Comparison of ENCODE assay signal across 9 cellular contexts in genomic region chr11:10669258-10670033, GRCh38. TPM values are rescaled to one million over a fixed set of nuclear protein-coding genes. Genes with fewer than 3 reads are reported as not detected.
DNase-seq lines count a peak whose midpoint lies in the region; ATAC-seq and TF ChIP-seq lines count a peak whose summit lies in the region.
"Had no signal": no experiment of that assay in that cellular context is flagged by ENCODE, and none has a peak within 500 bp of the region (broad histone marks: within the 10 kb centered on the region; RNA-seq: fewer than 3 reads in every experiment).

No MANE protein-coding gene starts in this region.

- H3K9me2 ChIP-seq in HCT116 (ENCODE audit: insufficient read depth), result no peaks in the 10 kb centered on the region

- intact Hi-C loops in HCT116 (cut with micrococcal nuclease), result no loop called here

- H3K27ac ChIP-seq in HCT116 (ENCODE audit: low read depth, low read length), result peak overlapping the region; percentile 100

- CTCF ChIA-PET in HCT116 (lab: Charles Lee), result interaction anchor here (1.0 to 1.4 kb wide), 2 partner anchors 15 to 18 kb away, joined by 4 to 6 read pairs; no protein-coding TSS in a partner anchor

- H3K4me3 ChIP-seq in HCT116 (replicated peaks in 1 of 2; ENCODE audit: low read depth in 1 of 2, low read length in 2 of 2) (peak overlapping the region in 1 of 2 experiments; percentile 21; a peak in 1 of 4 replicates), fibroblast of the aortic adventitia (ENCODE audit: low read depth, low read length) (no peak overlapping the region), skeletal muscle satellite cell (ENCODE audit: low read length) (no peak overlapping the region)

- no peaks in the 10 kb centered on the region for H3K79me2 ChIP-seq in HCT116 (ENCODE audit: insufficient read depth, low read length)

- no peaks in the 10 kb centered on the region for H4K20me1 ChIP-seq in HCT116 (ENCODE audit: insufficient read depth)

- BruUV-seq in HCT116 (replicated peaks; lab: Mats Ljungman, UMichigan), result no TSS peak

- no peak for DNase-seq in HCT116 (ENCODE audit: low read depth, low spot score)
- peak; percentile 38 for DNase-seq in NCI-H82 treated with DMSO at 0.1 percent for 48 hours (lab: John Stamatoyannopoulos, UW; ENCODE audit: unreplicated experiment)
- DNase-seq in fibroblast of the aortic adventitia (ENCODE audit: low read depth), result peak; percentile 73
- no peak for DNase-seq in middle frontal gyrus (ENCODE audit: extremely low spot score, low spot score)
- DNase-seq in UCSD-AML1 (lab: John Stamatoyannopoulos, UW; ENCODE audit: unreplicated experiment), result no peak
- no peak for DNase-seq in activated T-cell treated with anti-CD3 and anti-CD28 coated beads, Interleukin-2, amount 50 U/mL, for 1 hour
- no peak for DNase-seq in 8988T
- DNase-seq: activated CD4-positive, alpha-beta memory T cell treated with anti-CD3 and anti-CD28 coated beads for 36 hours had no signal

- H3K4me2 ChIP-seq in HCT116 (ENCODE audit: low read length) (peak overlapping the region; percentile 56), skeletal muscle satellite cell (ENCODE audit: low read length) (peak overlapping the region; percentile 50)

- TF ChIP-seq CTCF in HCT116 (IDR thresholded peaks at IDR 0.05 in 2 of 3, conservative IDR thresholded peaks at IDR 0.05 in 1 of 3; ENCODE audit: borderline replicate concordance in 1 of 3, insufficient read depth in 1 of 3, low read depth in 2 of 3, low read length in 2 of 3) (no peak), fibroblast of the aortic adventitia (IDR thresholded peaks at IDR 0.05; ENCODE audit: insufficient read depth, low read length) (no peak)

- H3K9me3 ChIP-seq in HCT116 (ENCODE audit: control insufficient read depth in 1 of 2, insufficient read depth in 1 of 2, low read depth in 1 of 2, low read length in 2 of 2) (no peaks in the 10 kb centered on the region), skeletal muscle satellite cell (replicated peaks; ENCODE audit: low read length) (no peaks in the 10 kb centered on the region)

- peak; percentile 59 for ATAC-seq in HCT116

- H3K9ac ChIP-seq in HCT116 (ENCODE audit: low read length) (peak overlapping the region; percentile 53), skeletal muscle satellite cell (ENCODE audit: low read depth, low read length) (no peak overlapping the region)

- no peak overlapping the region for H2AFZ ChIP-seq in HCT116 (ENCODE audit: low read depth, low read length, poor library complexity, severe bottlenecking)

- H3K27me3 ChIP-seq in HCT116 (ENCODE audit: insufficient read depth, low read length) (no peaks in the 10 kb centered on the region), skeletal muscle satellite cell (ENCODE audit: control insufficient read depth, insufficient read depth, low read length) (no peaks in the 10 kb centered on the region)

- H3K4me1 ChIP-seq in HCT116 (ENCODE audit: control insufficient read depth in 1 of 2, insufficient read depth in 2 of 2, low read length in 2 of 2) (peaks cover 63 to 89% of the 10 kb centered on the region in 2 experiments), skeletal muscle satellite cell (ENCODE audit: control insufficient read depth, insufficient read depth, low read length) (peaks cover 33% of the 10 kb centered on the region)

- POLR2A ChIA-PET in HCT116 (lab: Charles Lee), result interaction anchor here (0.6 to 1.7 kb wide), 5 partner anchors 10 to 365 kb away, joined by 3 to 9 read pairs (median 3); no protein-coding TSS in a partner anchor

- no peak for TF ChIP-seq POLR2A in HCT116 (IDR thresholded peaks at IDR 0.05; ENCODE audit: borderline replicate concordance, extremely low read depth, insufficient read depth, insufficient read length)

- RAD21 ChIA-PET in HCT116 (lab: Charles Lee; ENCODE audit: low non-redundant PET in 1 of 2, low total read pairs in 2 of 2, uncharacterized antibody in 2 of 2, unreplicated experiment in 2 of 2), result no interaction called here

- TF ChIP-seq RAD21 in HCT116 (IDR thresholded peaks at IDR 0.05; ENCODE audit: low read depth), result no peak; the same call in 1 of the 2 replicates

- H3K36me3 ChIP-seq in HCT116 (ENCODE audit: control insufficient read depth in 1 of 2, insufficient read depth in 2 of 2, low read length in 2 of 2) (0 out of 4 replicates have a peak, but pooled peaks cover 0 to 3% of the 10 kb centered on the region in 2 experiments), skeletal muscle satellite cell (ENCODE audit: insufficient read depth, low read length) (no peaks in the 10 kb centered on the region)

TF ChIP-seq in HCT116, 20 proteins besides CTCF, POLR2A, EP300 and RAD21 (continues in another document):
- TF ChIP-seq ELF1 (IDR thresholded peaks at IDR 0.05; ENCODE audit: borderline replicate concordance, low read depth), result no peak
- peak; percentile 49; the same call in 1 of the 2 replicates for TF ChIP-seq SIN3A (IDR thresholded peaks at IDR 0.05; ENCODE audit: low read depth)
- TF ChIP-seq EZH2 (IDR thresholded peaks at IDR 0.05), result no peak
- peak; percentile 85 for TF ChIP-seq SP1 (IDR thresholded peaks at IDR 0.05; ENCODE audit: low read depth)
- no peak for TF ChIP-seq ZBTB33 (IDR thresholded peaks at IDR 0.05; ENCODE audit: extremely low read depth, insufficient replicate concordance, low read length)
- TF ChIP-seq ATF3 (IDR thresholded peaks at IDR 0.05), result no peak
- peak; percentile 56 for TF ChIP-seq JUND (IDR thresholded peaks at IDR 0.05)
- no peak for TF ChIP-seq EZH2phosphoT487 (IDR thresholded peaks at IDR 0.05; ENCODE audit: borderline replicate concordance)
- no peak for TF ChIP-seq YY1 (IDR thresholded peaks at IDR 0.05; ENCODE audit: extremely low read depth, insufficient replicate concordance, low read depth, low read length)
- TF ChIP-seq TCF7L2 (IDR thresholded peaks at IDR 0.05; ENCODE audit: borderline replicate concordance, extremely low read depth, insufficient read depth, insufficient read length), result peak; percentile 88
- TF ChIP-seq ZNF274 (IDR thresholded peaks at IDR 0.05; ENCODE audit: low read depth, low read length), result no peak
- no peak; the same call in 1 of the 2 replicates for TF ChIP-seq ZFX (IDR thresholded peaks at IDR 0.05)
- TF ChIP-seq SRF (IDR thresholded peaks at IDR 0.05; ENCODE audit: low read depth), result peak; percentile 46; the same call in 1 of the 2 replicates
- 0 out of 2 replicates have a peak, but pooled peaks have one; percentile 3 for TF ChIP-seq EGR1 (IDR thresholded peaks at IDR 0.05; ENCODE audit: low read depth)
- 0 out of 2 replicates have a peak, but pooled peaks have one; percentile 33 for TF ChIP-seq POLR2AphosphoS5 (IDR thresholded peaks at IDR 0.05; ENCODE audit: low read depth, low read length)
- TF ChIP-seq REST (IDR thresholded peaks at IDR 0.05; ENCODE audit: low read depth), result no peak
- peak; percentile 30 for TF ChIP-seq FOSL1 (IDR thresholded peaks at IDR 0.05; ENCODE audit: low read depth)
- no peak; the same call in 1 of the 2 replicates for TF ChIP-seq CBX3 (IDR thresholded peaks at IDR 0.05; ENCODE audit: low read depth)
- TF ChIP-seq CEBPB (IDR thresholded peaks at IDR 0.05; ENCODE audit: low read depth), result peak; percentile 73

RNA-seq across cellular contexts. Expression of gene IRAG1, which starts 24.1 kb away (rescaled TPM):
- total RNA-seq in HCT116 (2021; ENCODE audit: unreplicated experiment) (3.7 TPM), fibroblast of the aortic adventitia (ENCODE audit: low replicate concordance) (17.6 and 32.0 TPM in 2 replicates)
- 2.0 and 2.3 TPM in 2 replicates for polyA plus RNA-seq in HCT116 (2012)
- under 0.01 and 0.22 TPM in 2 replicates for total RNA-seq in skeletal muscle satellite cell (2012; rRNA removed)
- total RNA-seq: activated CD4-positive, alpha-beta memory T cell treated with anti-CD3 and anti-CD28 coated beads for 36 hours had no signal

Comparison
In these comparisons a context has a peak if more than half of its experiments do, and no peak if none do; other contexts are left out.
1. DNase-seq: peak in NCI-H82 treated with DMSO at 0.1 percent for 48 hours (single experiment) and fibroblast of the aortic adventitia (single experiment); none in HCT116 (single experiment), middle frontal gyrus (single experiment), UCSD-AML1 (single experiment), activated T-cell treated with anti-CD3 and anti-CD28 coated beads, Interleukin-2, amount 50 U/mL, for 1 hour (single experiment) and 8988T (single experiment).